Comparison of ENCODE assay signal across 1 cellular context in genomic region chr10:22623624-22624263, GRCh38.
TF ChIP-seq lines count a peak whose summit lies in the region.

No MANE protein-coding gene starts in this region.

TF ChIP-seq in K562, 482 proteins besides CTCF, POLR2A, EP300 and RAD21 (continued from another document and continues in another):
- TF ChIP-seq E2F6 (IDR thresholded peaks at IDR 0.05; ENCODE audit: borderline replicate concordance in 1 of 2, extremely low read depth in 1 of 2, insufficient read depth in 1 of 2, insufficient read length in 1 of 2, low read depth in 1 of 2, low read length in 1 of 2, poor library complexity in 1 of 2, severe bottlenecking in 1 of 2) (peak in 1 of 2 experiments; percentile 36), USF1 (CRISPR knock-in tag; IDR thresholded peaks at IDR 0.05) (peak; percentile 72), EP400 (IDR thresholded peaks at IDR 0.05) (peak; percentile 60), ATF1 (CRISPR knock-in tag; IDR thresholded peaks at IDR 0.05) (no peak), ATF1 (tag; IDR thresholded peaks at IDR 0.05) (0 out of 2 replicates have a peak, but pooled peaks have one; percentile 20), STAT6 (CRISPR knock-in tag; IDR thresholded peaks at IDR 0.05) (0 out of 2 replicates have a peak, but pooled peaks have one; percentile 38), DNMT1 (IDR thresholded peaks at IDR 0.05) (no peak), ERF (CRISPR knock-in tag; IDR thresholded peaks at IDR 0.05) (no peak), SMARCA4 (IDR thresholded peaks at IDR 0.05) (no peak), NFIC (IDR thresholded peaks at IDR 0.05) (no peak), FOXK2 (conservative IDR thresholded peaks at IDR 0.05 in 1 of 2, IDR thresholded peaks at IDR 0.05 in 1 of 2; ENCODE audit: low read depth in 2 of 2) (peak; percentile 39 to 55; a peak in 2 of 4 replicates), NFE2 (IDR thresholded peaks at IDR 0.05; ENCODE audit: low read depth) (peak; percentile 65), MGA (IDR thresholded peaks at IDR 0.05) (peak; percentile 81), ID3 (CRISPR knock-in tag; IDR thresholded peaks at IDR 0.05) (no peak), ID3 (tag; IDR thresholded peaks at IDR 0.05) (peak; percentile 36; the same call in 1 of the 2 replicates), NR2C1 (IDR thresholded peaks at IDR 0.05) (no peak), NR2C1 (tag; IDR thresholded peaks at IDR 0.05) (0 out of 2 replicates have a peak, but pooled peaks have one; percentile 37), JUND (IDR thresholded peaks at IDR 0.05; ENCODE audit: borderline replicate concordance, low read depth, low read length) (no peak), JUND (tag; IDR thresholded peaks at IDR 0.05; ENCODE audit: borderline replicate concordance, low read depth, low read length) (0 out of 3 replicates have a peak, but pooled peaks have one; percentile 5), ZNF592 (IDR thresholded peaks at IDR 0.05) (peak; percentile 83), ATF3 (IDR thresholded peaks at IDR 0.05) (peak; percentile 17; the same call in 1 of the 2 replicates), ATF3 (CRISPR knock-in tag; conservative IDR thresholded peaks at IDR 0.05) (no peak), L3MBTL2 (IDR thresholded peaks at IDR 0.05) (peak; percentile 82), MYC (IDR thresholded peaks at IDR 0.05; ENCODE audit: low read depth, low read length) (peak; percentile 84), MYC (CRISPR knock-in tag; IDR thresholded peaks at IDR 0.05; ENCODE audit: borderline replicate concordance, low read depth) (no peak), NR2C2 (CRISPR knock-in tag; IDR thresholded peaks at IDR 0.05) (no peak), NR2C2 (tag; IDR thresholded peaks at IDR 0.05) (peak; percentile 57; the same call in 1 of the 2 replicates), CREB3L1 (IDR thresholded peaks at IDR 0.05; ENCODE audit: borderline replicate concordance, low read depth) (peak; percentile 93), SOX6 (IDR thresholded peaks at IDR 0.05) (peak; percentile 53; the same call in 1 of the 2 replicates), SMAD3 (CRISPR knock-in tag; conservative IDR thresholded peaks at IDR 0.05) (no peak), CC2D1A (IDR thresholded peaks at IDR 0.05) (no peak), ZNF644 (tag; IDR thresholded peaks at IDR 0.05; ENCODE audit: low read depth) (peak; percentile 75; the same call in 1 of the 2 replicates), BMI1 (IDR thresholded peaks at IDR 0.05; ENCODE audit: low read length) (no peak), U2AF1 (optimal IDR thresholded peaks at IDR 0.05; ENCODE audit: low read depth, low read length) (no peak)
